In the genomic region with DNA sequence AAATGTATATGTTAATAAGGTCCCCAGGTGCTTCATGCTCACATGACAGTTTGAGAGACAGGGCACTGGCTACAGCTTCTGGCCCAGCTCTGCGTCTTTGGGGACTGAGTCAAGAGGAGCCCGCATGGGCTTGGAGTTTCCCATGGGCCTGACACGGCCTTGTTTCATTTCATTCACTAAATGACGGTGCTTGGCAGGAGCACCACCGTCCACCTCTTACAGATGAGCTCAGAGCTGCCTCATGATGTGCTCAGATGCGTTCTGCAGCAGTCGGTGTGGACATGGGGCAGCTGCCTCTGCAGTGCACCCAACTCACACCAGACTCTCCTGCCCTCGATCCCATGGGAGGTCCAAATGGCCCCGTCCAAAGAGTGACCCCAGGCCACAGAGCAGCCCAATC, we compare ENCODE assay signal across 13 cellular contexts.
DNase-seq lines count a peak whose midpoint lies in the region; ATAC-seq and TF ChIP-seq lines count a peak whose summit lies in the region.
"Had no signal": no experiment of that assay in that cellular context is flagged by ENCODE, and none has a peak within 500 bp of the region (broad histone marks: within the 10 kb centered on the region; RNA-seq: fewer than 3 reads in every experiment).

No MANE protein-coding gene starts in this region.

- peak; percentile 31 for ATAC-seq in lung (ENCODE audit: insufficient read depth, low FRiP score)

- H3K4me3 ChIP-seq in BLaER1 treated with 17β-estradiol and CSF1 and Interleukin-3, amounts not matched to agents 10 nM and 100 nM, result no peak overlapping the region
- no peak overlapping the region for H3K4me3 ChIP-seq in lung
- H3K4me3 ChIP-seq in smooth muscle cell, result no peak overlapping the region

- H3K4me2 ChIP-seq in BLaER1 treated with 17β-estradiol and CSF1 and Interleukin-3, amounts not matched to agents 10 nM and 100 nM, result peak overlapping the region in 10 of 11 experiments; percentile 19 to 92 (median 84); a peak in 20 of 22 replicates
- no peak overlapping the region for H3K4me2 ChIP-seq in smooth muscle cell
- H3K4me2 ChIP-seq: KMS-11 had no signal

- H3K27ac ChIP-seq in BLaER1 treated with 17β-estradiol and CSF1 and Interleukin-3, amounts not matched to agents 10 nM and 100 nM, result no peak overlapping the region
- no peak overlapping the region for H3K27ac ChIP-seq in lung (ENCODE audit: low read depth in 1 of 2, low read length in 1 of 2)
- no peak overlapping the region for H3K27ac ChIP-seq in smooth muscle cell (ENCODE audit: low read depth)
- H3K27ac ChIP-seq: HL-60, KMS-11 had no signal

- 68 to 69% methylated on average over 9 of the region's 9 CpGs for WGBS in lung, 2 donors
- WGBS in smooth muscle cell (ENCODE audit: low lambda C conversion rate), result 78% methylated on average over 9 of the region's 9 CpGs

- H3K36me3 ChIP-seq in BLaER1 treated with 17β-estradiol and CSF1 and Interleukin-3, amounts not matched to agents 10 nM and 100 nM, result no peaks in the 10 kb centered on the region
- no peaks in the 10 kb centered on the region for H3K36me3 ChIP-seq in lung (ENCODE audit: control insufficient read depth in 2 of 2, insufficient read depth in 2 of 2, low read length in 2 of 2)
- no peaks in the 10 kb centered on the region for H3K36me3 ChIP-seq in smooth muscle cell (ENCODE audit: low read depth)

- H3K9ac ChIP-seq in BLaER1 treated with 17β-estradiol and CSF1 and Interleukin-3, amounts not matched to agents 10 nM and 100 nM, result no peak overlapping the region
- no peak overlapping the region for H3K9ac ChIP-seq in smooth muscle cell (ENCODE audit: low read depth)
- H3K9ac ChIP-seq: KMS-11 had no signal

- no peaks in the 10 kb centered on the region for H3K9me3 ChIP-seq in BLaER1 treated with 17β-estradiol and CSF1 and Interleukin-3, amounts not matched to agents 10 nM and 100 nM (replicated peaks in 1 of 11)
- H3K9me3 ChIP-seq in lung (ENCODE audit: control insufficient read depth in 2 of 2, insufficient read depth in 1 of 2, low read length in 1 of 2), result peaks cover 0 to 2% of the 10 kb centered on the region in 2 donors
- no peaks in the 10 kb centered on the region for H3K9me3 ChIP-seq in smooth muscle cell (replicated peaks; ENCODE audit: low read depth)

- H4K20me1 ChIP-seq in BLaER1 treated with 17β-estradiol and CSF1 and Interleukin-3, amounts not matched to agents 10 nM and 100 nM, result peaks cover 0 to 23% (median 0%) of the 10 kb centered on the region in 11 experiments; a peak in 3 of 22 replicates
- no peaks in the 10 kb centered on the region for H4K20me1 ChIP-seq in smooth muscle cell (ENCODE audit: low read depth)

- DNase-seq in AG08396 (ENCODE audit: low spot score) (peak; percentile 7), ecto neural progenitor cell (ENCODE audit: low spot score) (peak; percentile 38), lung (ENCODE audit: low spot score) (no peak), smooth muscle cell (lab: John Stamatoyannopoulos, UW; ENCODE audit: unreplicated experiment) (no peak), hippocampal formation (lab: John Stamatoyannopoulos, UW) (no peak), DMS153 (lab: John Stamatoyannopoulos, UW) (no peak)
- DNase-seq: NCI-H2029 treated with DMSO at 0.1 percent for 48 hours, NCI-H226, NCI-H524, RPMI8226 had no signal

- no peak overlapping the region for H2AFZ ChIP-seq in smooth muscle cell (ENCODE audit: low read depth)

- no peaks in the 10 kb centered on the region for H3K27me3 ChIP-seq in BLaER1 treated with 17β-estradiol and CSF1 and Interleukin-3, amounts not matched to agents 10 nM and 100 nM
- H3K27me3 ChIP-seq in lung (ENCODE audit: control insufficient read depth, insufficient read depth) (no peaks in the 10 kb centered on the region), smooth muscle cell (ENCODE audit: low read depth) (no peaks in the 10 kb centered on the region)

- H3K79me2 ChIP-seq in smooth muscle cell (ENCODE audit: low read depth), result no peaks in the 10 kb centered on the region

- TF ChIP-seq CTCF in lung (IDR thresholded peaks at IDR 0.05; ENCODE audit: control extremely low read depth, extremely low read depth) (no peak), smooth muscle cell (IDR thresholded peaks at IDR 0.05; ENCODE audit: borderline replicate concordance, insufficient read depth, poor library complexity, severe bottlenecking) (no peak)

- H3F3A ChIP-seq in smooth muscle cell (ENCODE audit: low read depth), result no peaks in the 10 kb centered on the region

- H3K4me1 ChIP-seq in BLaER1 treated with 17β-estradiol and CSF1 and Interleukin-3, amounts not matched to agents 10 nM and 100 nM, result peaks cover 34 to 67% (median 56%) of the 10 kb centered on the region in 10 experiments
- H3K4me1 ChIP-seq in lung (ENCODE audit: control insufficient read depth in 2 of 2, insufficient read depth in 2 of 2, low read length in 2 of 2) (no peaks in the 10 kb centered on the region), smooth muscle cell (ENCODE audit: low read depth) (no peaks in the 10 kb centered on the region)

Comparison
In these comparisons a context has a peak if more than half of its experiments do, and no peak if none do; other contexts are left out.
1. DNase-seq: peak in AG08396 (single experiment) and ecto neural progenitor cell (single experiment); none in lung (single experiment), smooth muscle cell (single experiment), hippocampal formation (0 of 2) and DMS153 (single experiment).